Comparison of ENCODE assay signal across 1 cellular context in the genomic region with DNA sequence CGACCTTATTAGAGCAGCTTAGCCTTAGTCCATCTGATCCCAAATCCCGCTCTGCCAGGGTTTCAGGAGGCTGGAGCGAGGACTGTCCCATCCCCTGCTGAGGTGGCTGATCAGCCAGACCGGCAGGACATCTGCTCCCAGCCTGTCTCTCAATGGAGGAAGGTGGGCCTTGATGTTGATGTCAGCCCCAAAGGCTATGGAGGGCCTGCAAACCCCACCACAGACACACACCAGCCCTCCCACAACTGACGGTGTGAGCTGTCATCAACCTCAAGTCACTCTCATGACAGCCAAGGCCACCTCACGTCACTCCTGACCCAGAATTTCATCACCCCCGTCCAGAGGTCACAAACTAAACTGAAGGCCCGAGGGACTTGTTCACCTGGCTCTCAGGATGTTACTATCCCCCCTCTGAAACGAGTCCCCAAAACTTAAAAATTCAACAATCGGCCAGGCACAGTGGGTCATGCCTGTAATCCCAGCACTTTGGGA.
TF ChIP-seq lines count a peak whose summit lies in the region.

No MANE protein-coding gene starts in this region.

TF ChIP-seq in HEK293, 187 proteins besides CTCF, POLR2A, EP300 and RAD21 (continued from another document):
- no peak for TF ChIP-seq ZNF645 (tag by site-specific recombination; IDR thresholded peaks at IDR 0.05)
- TF ChIP-seq ZIC2 (tag by site-specific recombination; IDR thresholded peaks at IDR 0.05), result 0 out of 2 replicates have a peak, but pooled peaks have one; percentile 13
- no peak for TF ChIP-seq BCL6B (tag by site-specific recombination; IDR thresholded peaks at IDR 0.05)
- TF ChIP-seq ZNF830 (tag by site-specific recombination; IDR thresholded peaks at IDR 0.05; ENCODE audit: low read depth), result no peak
TF ChIP-seq in HEK293: peak in this region for 2.
